28 cellular contexts compared by ENCODE assay signal in genomic region chr4:160562661-160563060, GRCh38.
"Had no signal": no experiment of that assay in that cellular context is flagged by ENCODE, and none has a peak within 500 bp of the region (broad histone marks: within the 10 kb centered on the region; RNA-seq: fewer than 3 reads in every experiment).

No MANE protein-coding gene starts in this region.

- H3K9me3 ChIP-seq: neutrophil, pancreas, psoas muscle, right lobe of liver, sigmoid colon, stomach, thoracic aorta, thyroid gland, tibial nerve, upper lobe of left lung, vagina had no signal

- H3K27me3 ChIP-seq: neutrophil, pancreas, right lobe of liver, sigmoid colon, stomach, thyroid gland, tibial nerve, upper lobe of left lung, vagina had no signal

- H3K27ac Mint-ChIP-seq: natural killer cell treated with Interleukin-12 subunit alpha and Interleukin-12 subunit beta and Interleukin-15 and Interleukin-18, amount 100 ng/mL, for 72 hours; nephron progenitor cell; progenitor cell of endocrine pancreas; stimulated activated effector memory CD8-positive, alpha-beta T cell treated with anti-CD3 and anti-CD28 coated beads, Interleukin-12 subunit alpha, Interleukin-12 subunit beta, amount 100 ng/mL, for 72 hours; stimulated activated naive B cell treated with anti-CD40 and anti-IgM and Interleukin-4, amounts not matched to agents 10 μg/mL and 1 μg/mL and 100 μg/mL, for 72 hours; stimulated activated naive CD8-positive, alpha-beta T cell treated with anti-CD3 and anti-CD28 coated beads, Interleukin-15, Interleukin-2, amounts not matched to agents 100 ng/mL and 50 ng/mL, for 24 hours had no signal

- H3K4me3 ChIP-seq: pancreas, psoas muscle, right lobe of liver, sigmoid colon, stomach, thoracic aorta, thyroid gland, tibial nerve, upper lobe of left lung, vagina had no signal

- H3K36me3 Mint-ChIP-seq: natural killer cell treated with Interleukin-12 subunit alpha and Interleukin-12 subunit beta and Interleukin-15 and Interleukin-18, amount 100 ng/mL, for 72 hours; stimulated activated effector memory CD8-positive, alpha-beta T cell treated with anti-CD3 and anti-CD28 coated beads, Interleukin-12 subunit alpha, Interleukin-12 subunit beta, amount 100 ng/mL, for 72 hours; stimulated activated naive B cell treated with anti-CD40 and anti-IgM and Interleukin-4, amounts not matched to agents 10 μg/mL and 1 μg/mL and 100 μg/mL, for 72 hours had no signal

- DNase-seq: nephron progenitor cell; nucleus accumbens; pancreas; posterior cingulate gyrus; psoas muscle; right cardiac atrium; right lobe of liver; sigmoid colon; small intestine; stimulated activated CD4-positive, alpha-beta T cell treated with anti-CD3 and anti-CD28 coated beads, Interleukin-15, amount 100 ng/mL, for 24 hours; stimulated activated CD4-positive, alpha-beta T cell treated with anti-CD3 and anti-CD28 coated beads, Interleukin-2, amount 100 ng/mL, for 24 hours; stimulated activated CD4-positive, alpha-beta T cell treated with anti-CD3 and anti-CD28 coated beads, Interleukin-2, amount 100 ng/mL, for 48 hours; stimulated activated CD4-positive, alpha-beta T cell treated with anti-CD3 and anti-CD28 coated beads, Interleukin-4, amount 100 ng/mL, for 24 hours; stimulated activated naive B cell treated with anti-CD40 and anti-IgM and Interleukin-4, amounts not matched to agents 10 μg/mL and 1 μg/mL and 100 μg/mL, for 72 hours; stimulated activated naive CD4-positive, alpha-beta T cell treated with Interleukin-2 at 50 U/mL for 16 hours; stomach; thyroid gland; trophoblast cell; upper lobe of left lung had no signal

- H3K27me3 Mint-ChIP-seq: natural killer cell treated with Interleukin-12 subunit alpha and Interleukin-12 subunit beta and Interleukin-15 and Interleukin-18, amount 100 ng/mL, for 72 hours; progenitor cell of endocrine pancreas; stimulated activated naive B cell treated with anti-CD40 and anti-IgM and Interleukin-4, amounts not matched to agents 10 μg/mL and 1 μg/mL and 100 μg/mL, for 72 hours; stimulated activated naive CD8-positive, alpha-beta T cell treated with anti-CD3 and anti-CD28 coated beads, Interleukin-15, Interleukin-2, amounts not matched to agents 100 ng/mL and 50 ng/mL, for 24 hours had no signal

- H3K36me3 ChIP-seq: neutrophil, pancreas, right lobe of liver, sigmoid colon, stomach, thoracic aorta, thyroid gland, tibial nerve, upper lobe of left lung, vagina had no signal

- H3K27ac ChIP-seq: neutrophil, pancreas, psoas muscle, right lobe of liver, sigmoid colon, stomach, thoracic aorta, thyroid gland, tibial nerve, upper lobe of left lung, vagina had no signal

- H3K4me1 Mint-ChIP-seq: nephron progenitor cell; neural crest cell; stimulated activated effector memory CD8-positive, alpha-beta T cell treated with anti-CD3 and anti-CD28 coated beads, Interleukin-12 subunit alpha, Interleukin-12 subunit beta, amount 100 ng/mL, for 72 hours; stimulated activated naive B cell treated with anti-CD40 and anti-IgM and Interleukin-4, amounts not matched to agents 10 μg/mL and 1 μg/mL and 100 μg/mL, for 72 hours had no signal

- H3K4me1 ChIP-seq: pancreas, psoas muscle, right lobe of liver, sigmoid colon, stomach, thyroid gland, tibial nerve, upper lobe of left lung, vagina had no signal

- H3K4me3 Mint-ChIP-seq: natural killer cell treated with Interleukin-12 subunit alpha and Interleukin-12 subunit beta and Interleukin-15 and Interleukin-18, amount 100 ng/mL, for 72 hours; nephron progenitor cell; neural crest cell; stimulated activated effector memory CD8-positive, alpha-beta T cell treated with anti-CD3 and anti-CD28 coated beads, Interleukin-12 subunit alpha, Interleukin-12 subunit beta, amount 100 ng/mL, for 72 hours; stimulated activated naive B cell treated with anti-CD40 and anti-IgM and Interleukin-4, amounts not matched to agents 10 μg/mL and 1 μg/mL and 100 μg/mL, for 72 hours; stimulated activated naive CD8-positive, alpha-beta T cell treated with anti-CD3 and anti-CD28 coated beads, Interleukin-15, Interleukin-2, amounts not matched to agents 100 ng/mL and 50 ng/mL, for 24 hours had no signal

- H3K9me3 Mint-ChIP-seq: natural killer cell treated with Interleukin-12 subunit alpha and Interleukin-12 subunit beta and Interleukin-15 and Interleukin-18, amount 100 ng/mL, for 72 hours; nephron progenitor cell; neural crest cell; stimulated activated naive B cell treated with anti-CD40 and anti-IgM and Interleukin-4, amounts not matched to agents 10 μg/mL and 1 μg/mL and 100 μg/mL, for 72 hours had no signal
